ENCODE assay signal across 8 cellular contexts in the genomic region with DNA sequence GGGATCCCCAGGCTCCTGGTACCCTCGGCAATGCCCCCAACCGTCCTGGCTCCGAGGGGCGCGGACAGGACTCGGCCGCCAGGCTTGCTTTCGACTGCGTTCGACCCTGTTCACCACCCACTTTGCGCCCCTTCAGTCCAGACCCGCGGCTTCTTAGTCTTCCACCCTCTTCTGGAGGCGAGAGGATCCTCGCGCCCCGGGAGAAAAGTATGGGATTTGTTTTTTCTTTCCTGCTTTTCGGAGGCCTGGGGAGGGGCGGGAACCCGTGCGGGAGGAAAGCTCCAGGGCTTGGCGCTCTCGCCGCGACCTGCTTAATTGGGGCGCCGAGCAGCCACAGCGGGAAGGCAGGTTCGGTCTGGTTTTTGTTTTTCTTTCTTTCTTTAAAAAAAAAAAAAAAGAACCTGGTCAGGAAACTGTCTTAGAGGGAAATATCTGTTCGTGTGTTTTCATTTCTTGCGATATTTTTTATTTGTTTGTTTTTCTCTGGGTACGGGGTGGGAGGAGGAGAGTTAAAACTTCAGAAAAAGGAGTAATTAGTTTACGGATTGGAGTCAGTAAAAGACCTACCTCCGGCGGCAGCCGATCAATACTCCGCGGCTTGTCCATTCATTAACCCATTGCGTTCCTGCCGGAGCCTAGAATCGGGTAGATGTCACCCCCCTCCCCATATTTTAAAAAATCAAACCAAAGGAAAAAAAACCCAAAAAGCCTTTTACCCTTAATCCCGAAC. TPM values are rescaled to one million over a fixed set of nuclear protein-coding genes. Genes with fewer than 3 reads are reported as not detected.
A peak's percentile ranks its signal among the peaks of the same experiment; 100 is the strongest.
DNase-seq lines count a peak whose midpoint lies in the region; ATAC-seq and TF ChIP-seq lines count a peak whose summit lies in the region.
"Had no signal": no experiment of that assay in that cellular context is flagged by ENCODE, and none has a peak within 500 bp of the region (broad histone marks: within the 10 kb centered on the region; RNA-seq: fewer than 3 reads in every experiment).

No MANE protein-coding gene starts in this region.

- H3K36me3 ChIP-seq in GM23338 (ENCODE audit: insufficient read depth) (no peaks in the 10 kb centered on the region), iPS-18a (ENCODE audit: control insufficient read depth, low read depth, low read length) (no peaks in the 10 kb centered on the region), smooth muscle cell (ENCODE audit: low read depth) (no peaks in the 10 kb centered on the region)

- DNase-seq in GM23338 (ENCODE audit: low spot score): peak; percentile 40
- no peak for DNase-seq in activated CD8-positive, alpha-beta T cell treated with anti-CD3 and anti-CD28 coated beads, Interleukin-2, amount 10 ng/mL, durations not matched to agents 7 days and 5 days
- DNase-seq in smooth muscle cell (lab: John Stamatoyannopoulos, UW; ENCODE audit: unreplicated experiment): no peak
- DNase-seq in RWPE1 (ENCODE audit: low spot score): no peak
- DNase-seq in NOMO-1 treated with dmso at 0.1 percent for 144 hours (lab: John Stamatoyannopoulos, UW; ENCODE audit: unreplicated experiment): no peak

- H3K27me3 ChIP-seq in GM23338 (ENCODE audit: insufficient read depth): peaks cover 100% of the 10 kb centered on the region
- H3K27me3 ChIP-seq in iPS-18a (ENCODE audit: control insufficient read depth, insufficient read depth, low read length): peaks cover 100% of the 10 kb centered on the region
- H3K27me3 ChIP-seq in smooth muscle cell (ENCODE audit: low read depth): peaks cover 100% of the 10 kb centered on the region

- CTCF ChIA-PET in activated CD8-positive, alpha-beta T cell treated with anti-CD3 and anti-CD28 coated beads, Interleukin-2, amount 10 ng/mL, durations not matched to agents 7 days and 5 days (lab: Charles Lee): no interaction called here
- CTCF ChIA-PET in RWPE1 (lab: Yijun Ruan, JAX): interaction anchor here (0.7 kb wide), 1 partner anchor 742 kb away, joined by 5 read pairs; no protein-coding TSS in a partner anchor

- H3K27me3 Mint-ChIP-seq in GM23338 (ENCODE audit: insufficient read depth, low read depth, poor library complexity): peaks cover 97% of the 10 kb centered on the region
- H3K27me3 Mint-ChIP-seq in activated CD8-positive, alpha-beta T cell treated with anti-CD3 and anti-CD28 coated beads, Interleukin-2, amount 10 ng/mL, durations not matched to agents 7 days and 5 days (ENCODE audit: low read depth): peaks cover 81% of the 10 kb centered on the region

- H3K4me1 Mint-ChIP-seq in GM23338: peaks cover 49% of the 10 kb centered on the region
- peaks cover 20% of the 10 kb centered on the region for H3K4me1 Mint-ChIP-seq in activated CD8-positive, alpha-beta T cell treated with anti-CD3 and anti-CD28 coated beads, Interleukin-2, amount 10 ng/mL, durations not matched to agents 7 days and 5 days (ENCODE audit: low read depth)

- no peaks in the 10 kb centered on the region for H3K79me2 ChIP-seq in GM23338 (replicated peaks; ENCODE audit: insufficient read depth)
- no peaks in the 10 kb centered on the region for H3K79me2 ChIP-seq in smooth muscle cell (ENCODE audit: low read depth)

- no peaks in the 10 kb centered on the region for H3K9me2 ChIP-seq in GM23338 (ENCODE audit: insufficient read depth)

- peak overlapping the region; percentile 71 for H3K4me3 Mint-ChIP-seq in GM23338
- H3K4me3 Mint-ChIP-seq in activated CD8-positive, alpha-beta T cell treated with anti-CD3 and anti-CD28 coated beads, Interleukin-2, amount 10 ng/mL, durations not matched to agents 7 days and 5 days: peak overlapping the region; percentile 57
- H3K4me3 Mint-ChIP-seq: natural killer cell treated with Interleukin-12 subunit alpha and Interleukin-12 subunit beta and Interleukin-15 and Interleukin-18, amount 100 ng/mL, for 72 hours had no signal

- H3K9me3 Mint-ChIP-seq in GM23338: peaks cover 5% of the 10 kb centered on the region; the same call in 2 of the 3 replicates
- H3K9me3 Mint-ChIP-seq in activated CD8-positive, alpha-beta T cell treated with anti-CD3 and anti-CD28 coated beads, Interleukin-2, amount 10 ng/mL, durations not matched to agents 7 days and 5 days (ENCODE audit: insufficient read depth): no peaks in the 10 kb centered on the region
- H3K9me3 Mint-ChIP-seq: natural killer cell treated with Interleukin-12 subunit alpha and Interleukin-12 subunit beta and Interleukin-15 and Interleukin-18, amount 100 ng/mL, for 72 hours had no signal

- H4K20me1 ChIP-seq in GM23338 (replicated peaks; ENCODE audit: insufficient read depth): peaks cover 17% of the 10 kb centered on the region
- H4K20me1 ChIP-seq in smooth muscle cell (ENCODE audit: low read depth): no peaks in the 10 kb centered on the region

- H3K9me3 ChIP-seq in iPS-18a (ENCODE audit: control insufficient read depth, low read depth, low read length): no peaks in the 10 kb centered on the region
- H3K9me3 ChIP-seq in smooth muscle cell (replicated peaks; ENCODE audit: low read depth): no peaks in the 10 kb centered on the region

- 0 out of 2 replicates have a peak, but pooled peaks cover 3% of the 10 kb centered on the region for H3F3A ChIP-seq in GM23338 (replicated peaks; ENCODE audit: low read depth)
- no peaks in the 10 kb centered on the region for H3F3A ChIP-seq in smooth muscle cell (ENCODE audit: low read depth)

- H2AFZ ChIP-seq in GM23338 (peak overlapping the region; percentile 88), smooth muscle cell (ENCODE audit: low read depth) (no peak overlapping the region)

- H3K27ac ChIP-seq in GM23338 (ENCODE audit: low read depth) (no peak overlapping the region), iPS-18a (ENCODE audit: low read length) (no peak overlapping the region), smooth muscle cell (ENCODE audit: low read depth) (no peak overlapping the region), RWPE1 (no peak overlapping the region)

- H3K4me3 ChIP-seq in GM23338 (peak overlapping the region; percentile 68), iPS-18a (ENCODE audit: low read length) (peak overlapping the region; percentile 52), smooth muscle cell (peak overlapping the region; percentile 42)

- POLR2A ChIA-PET in activated CD8-positive, alpha-beta T cell treated with anti-CD3 and anti-CD28 coated beads, Interleukin-2, amount 10 ng/mL, durations not matched to agents 7 days and 5 days (lab: Charles Lee): no interaction called here
- POLR2A ChIA-PET in RWPE1 (lab: Yijun Ruan, JAX; ENCODE audit: low non-redundant PET): no interaction called here

- WGBS in smooth muscle cell (ENCODE audit: low lambda C conversion rate): 1% methylated on average over 42 of the region's 42 CpGs

- peaks cover 57% of the 10 kb centered on the region for H3K4me1 ChIP-seq in GM23338 (ENCODE audit: insufficient read depth)
- peaks cover 18% of the 10 kb centered on the region for H3K4me1 ChIP-seq in iPS-18a (ENCODE audit: control insufficient read depth, low read depth, low read length)
- H3K4me1 ChIP-seq in smooth muscle cell (ENCODE audit: low read depth): peaks cover 41% of the 10 kb centered on the region

- peak overlapping the region; percentile 94 for H3K4me2 ChIP-seq in GM23338
- H3K4me2 ChIP-seq in smooth muscle cell: peak overlapping the region; percentile 89

- H3K9ac ChIP-seq in iPS-18a (ENCODE audit: low read length) (no peak overlapping the region), smooth muscle cell (ENCODE audit: low read depth) (no peak overlapping the region)

- no peak overlapping the region for H3K27ac Mint-ChIP-seq in GM23338
- H3K27ac Mint-ChIP-seq in activated CD8-positive, alpha-beta T cell treated with anti-CD3 and anti-CD28 coated beads, Interleukin-2, amount 10 ng/mL, durations not matched to agents 7 days and 5 days: peak overlapping the region; percentile 74
- H3K27ac Mint-ChIP-seq: natural killer cell treated with Interleukin-12 subunit alpha and Interleukin-12 subunit beta and Interleukin-15 and Interleukin-18, amount 100 ng/mL, for 72 hours had no signal

- no peak for TF ChIP-seq CTCF in GM23338 (conservative IDR thresholded peaks at IDR 0.05; ENCODE audit: low read depth in 2 of 2)
- TF ChIP-seq CTCF in smooth muscle cell (IDR thresholded peaks at IDR 0.05; ENCODE audit: borderline replicate concordance, insufficient read depth, poor library complexity, severe bottlenecking): no peak
- no peak for TF ChIP-seq CTCF in RWPE1 (conservative IDR thresholded peaks at IDR 0.05; ENCODE audit: low read depth)

- ATAC-seq in GM23338: no peak; the same call in 1 of the 3 replicates
- no peak for ATAC-seq in activated CD8-positive, alpha-beta T cell treated with anti-CD3 and anti-CD28 coated beads, Interleukin-2, amount 10 ng/mL, durations not matched to agents 7 days and 5 days
- no peak for ATAC-seq in HG03025 (IDR thresholded peaks at IDR 0.05; ENCODE audit: low FRiP score, unreplicated experiment)
- ATAC-seq: natural killer cell treated with Interleukin-12 subunit alpha and Interleukin-12 subunit beta and Interleukin-15 and Interleukin-18, amount 100 ng/mL, for 72 hours had no signal

- no peaks in the 10 kb centered on the region; the same call in 1 of the 3 replicates for H3K36me3 Mint-ChIP-seq in GM23338 (ENCODE audit: low read depth)
- peaks cover 2% of the 10 kb centered on the region for H3K36me3 Mint-ChIP-seq in activated CD8-positive, alpha-beta T cell treated with anti-CD3 and anti-CD28 coated beads, Interleukin-2, amount 10 ng/mL, durations not matched to agents 7 days and 5 days (ENCODE audit: low read depth)

TF ChIP-seq in GM23338, 12 proteins besides CTCF, POLR2A, EP300 and RAD21:
- TF ChIP-seq ZNF114 (CRISPR knock-in tag; IDR thresholded peaks at IDR 0.05): no peak
- no peak for TF ChIP-seq STAT1 (IDR thresholded peaks at IDR 0.05; ENCODE audit: unreplicated experiment)
- no peak for TF ChIP-seq NANOG (IDR thresholded peaks at IDR 0.05; ENCODE audit: borderline replicate concordance)
- no peak for TF ChIP-seq ETS1 (IDR thresholded peaks at IDR 0.05)
- peak; percentile 24 for TF ChIP-seq EZH2phosphoT487 (IDR thresholded peaks at IDR 0.05; ENCODE audit: unreplicated experiment)
- TF ChIP-seq EZH2 (IDR thresholded peaks at IDR 0.05; ENCODE audit: low read depth, unreplicated experiment): peak; percentile 28
TF ChIP-seq in GM23338: peak in this region for 2.

RNA-seq across cellular contexts. Expression of gene EMX2, which starts 1.6 kb away (rescaled TPM):
- not detected in 2 replicates for total RNA-seq in GM23338 (2014; rRNA removed; shearing (Covaris generic))
- polyA plus RNA-seq in GM23338 (2016; fragmentation: Nextera tagmentation; extraction: Ambion mirVana) (not detected in 2 replicates), smooth muscle cell (not detected in 2 replicates)
- total RNA-seq in activated CD8-positive, alpha-beta T cell treated with anti-CD3 and anti-CD28 coated beads, Interleukin-2, amount 10 ng/mL, durations not matched to agents 7 days and 5 days: not detected
- 0.27 TPM in 1 of 2 replicates, not detected in the other for total RNA-seq in smooth muscle cell
- total RNA-seq: natural killer cell treated with Interleukin-12 subunit alpha and Interleukin-12 subunit beta and Interleukin-15 and Interleukin-18, amount 100 ng/mL, for 72 hours had no signal
